In genomic region chr6:167284565-167284964, GRCh38 we compare ENCODE assay signal across 14 cellular contexts. TPM values are rescaled to one million over a fixed set of nuclear protein-coding genes. Genes with fewer than 3 reads are reported as not detected.
"Had no signal": no experiment of that assay in that cellular context is flagged by ENCODE, and none has a peak within 500 bp of the region (broad histone marks: within the 10 kb centered on the region; RNA-seq: fewer than 3 reads in every experiment).

No MANE protein-coding gene starts in this region.

RNA-seq across cellular contexts. Expression of gene UNC93A, which starts 6.5 kb away (rescaled TPM):
- total RNA-seq: activated CD4-positive, alpha-beta memory T cell treated with anti-CD3 and anti-CD28 coated beads for 36 hours; activated CD4-positive, alpha-beta T cell treated with anti-CD3 and anti-CD28 coated beads for 36 hours; activated CD4-positive, alpha-beta T cell treated with anti-CD3 and anti-CD28 coated beads, Interleukin-2, amount 10 ng/mL, durations not matched to agents 24 days and 14 days; activated CD8-positive, alpha-beta T cell treated with anti-CD3 and anti-CD28 coated beads, Interleukin-2, amount 10 ng/mL, durations not matched to agents 7 days and 5 days; activated T-cell treated with anti-CD3 and anti-CD28 coated beads, Interleukin-2, amount 50 U/mL, for 4 hours; activated T-helper 17 cell treated with anti-CD3 and anti-CD28 coated beads, Interleukin-2, amount 50 U/mL, for 72 hours; body of pancreas; chondrocyte; dermis microvascular lymphatic vessel endothelial cell; esophagus muscularis mucosa; foreskin keratinocyte; gastrocnemius medialis; T-helper 17 cell had no signal
- polyA plus RNA-seq: adipose tissue, foreskin keratinocyte had no signal

RNA-seq across cellular contexts. Expression of gene TTLL2, which starts 40.3 kb away (rescaled TPM):
- total RNA-seq: activated CD4-positive, alpha-beta memory T cell treated with anti-CD3 and anti-CD28 coated beads for 36 hours; activated CD4-positive, alpha-beta T cell treated with anti-CD3 and anti-CD28 coated beads for 36 hours; activated CD4-positive, alpha-beta T cell treated with anti-CD3 and anti-CD28 coated beads, Interleukin-2, amount 10 ng/mL, durations not matched to agents 24 days and 14 days; activated CD8-positive, alpha-beta T cell treated with anti-CD3 and anti-CD28 coated beads, Interleukin-2, amount 10 ng/mL, durations not matched to agents 7 days and 5 days; activated T-cell treated with anti-CD3 and anti-CD28 coated beads, Interleukin-2, amount 50 U/mL, for 4 hours; activated T-helper 17 cell treated with anti-CD3 and anti-CD28 coated beads, Interleukin-2, amount 50 U/mL, for 72 hours; body of pancreas; chondrocyte; dermis microvascular lymphatic vessel endothelial cell; esophagus muscularis mucosa; foreskin keratinocyte; gastrocnemius medialis; T-helper 17 cell had no signal
- polyA plus RNA-seq: adipose tissue, foreskin keratinocyte had no signal
